ENCODE assay signal across 16 cellular contexts in genomic region chr2:98134601-98135000, GRCh38. TPM values are rescaled to one million over a fixed set of nuclear protein-coding genes. Genes with fewer than 3 reads are reported as not detected.
A peak's percentile ranks its signal among the peaks of the same experiment; 100 is the strongest.
DNase-seq lines count a peak whose midpoint lies in the region; ATAC-seq and TF ChIP-seq lines count a peak whose summit lies in the region.
"Had no signal": no experiment of that assay in that cellular context is flagged by ENCODE, and none has a peak within 500 bp of the region (broad histone marks: within the 10 kb centered on the region; RNA-seq: fewer than 3 reads in every experiment).

No MANE protein-coding gene starts in this region.

- no peaks in the 10 kb centered on the region for H3K36me3 Mint-ChIP-seq in activated CD8-positive, alpha-beta T cell treated with anti-CD3 and anti-CD28 coated beads for 36 hours (ENCODE audit: low read depth)
- H3K36me3 Mint-ChIP-seq in activated CD8-positive, alpha-beta T cell treated with anti-CD3 and anti-CD28 coated beads, Interleukin-2, amount 10 ng/mL, durations not matched to agents 7 days and 5 days (ENCODE audit: low read depth): no peaks in the 10 kb centered on the region
- no peaks in the 10 kb centered on the region for H3K36me3 Mint-ChIP-seq in activated T-helper 17 cell treated with anti-CD3 and anti-CD28 coated beads, Interleukin-2, amount 50 U/mL, for 72 hours (ENCODE audit: low read depth)

- H3K4me1 Mint-ChIP-seq in activated CD8-positive, alpha-beta T cell treated with anti-CD3 and anti-CD28 coated beads for 36 hours (ENCODE audit: low read depth): peaks cover 30% of the 10 kb centered on the region
- H3K4me1 Mint-ChIP-seq in activated CD8-positive, alpha-beta T cell treated with anti-CD3 and anti-CD28 coated beads, Interleukin-2, amount 10 ng/mL, durations not matched to agents 7 days and 5 days (ENCODE audit: low read depth): peaks cover 17% of the 10 kb centered on the region
- peaks cover 14% of the 10 kb centered on the region for H3K4me1 Mint-ChIP-seq in activated T-helper 17 cell treated with anti-CD3 and anti-CD28 coated beads, Interleukin-2, amount 50 U/mL, for 72 hours

- peak; percentile 3 for DNase-seq in activated CD8-positive, alpha-beta T cell treated with anti-CD3 and anti-CD28 coated beads for 36 hours
- DNase-seq in activated CD8-positive, alpha-beta T cell treated with anti-CD3 and anti-CD28 coated beads, Interleukin-2, amount 10 ng/mL, durations not matched to agents 7 days and 5 days: no peak
- DNase-seq in foreskin keratinocyte (no peak), skeletal muscle cell (ENCODE audit: low read depth) (peak; percentile 78), T-helper 2 cell (no peak)
- DNase-seq: activated CD4-positive, alpha-beta T cell treated with anti-CD3 and anti-CD28 coated beads, Interleukin-2, amount 50 U/mL, for 1 hour; Calu3; effector CD8-positive, alpha-beta T cell; NCI-H446 treated with DMSO at 0.1 percent for 48 hours had no signal

- CTCF ChIA-PET in activated CD8-positive, alpha-beta T cell treated with anti-CD3 and anti-CD28 coated beads for 36 hours (lab: Charles Lee): interaction anchor here (1.5 kb wide), 1 partner anchor 134 kb away, joined by 5 read pairs; no protein-coding TSS in a partner anchor
- CTCF ChIA-PET in activated CD8-positive, alpha-beta T cell treated with anti-CD3 and anti-CD28 coated beads, Interleukin-2, amount 10 ng/mL, durations not matched to agents 7 days and 5 days (lab: Charles Lee): no interaction called here

- H3K27ac Mint-ChIP-seq in activated CD8-positive, alpha-beta T cell treated with anti-CD3 and anti-CD28 coated beads for 36 hours: peak overlapping the region; percentile 74
- no peak overlapping the region for H3K27ac Mint-ChIP-seq in activated CD8-positive, alpha-beta T cell treated with anti-CD3 and anti-CD28 coated beads, Interleukin-2, amount 10 ng/mL, durations not matched to agents 7 days and 5 days
- H3K27ac Mint-ChIP-seq in activated T-helper 17 cell treated with anti-CD3 and anti-CD28 coated beads, Interleukin-2, amount 50 U/mL, for 72 hours: peak overlapping the region; percentile 90

- peaks cover 18% of the 10 kb centered on the region for H3K27me3 Mint-ChIP-seq in activated CD8-positive, alpha-beta T cell treated with anti-CD3 and anti-CD28 coated beads for 36 hours
- peaks cover 2% of the 10 kb centered on the region for H3K27me3 Mint-ChIP-seq in activated CD8-positive, alpha-beta T cell treated with anti-CD3 and anti-CD28 coated beads, Interleukin-2, amount 10 ng/mL, durations not matched to agents 7 days and 5 days (ENCODE audit: low read depth)
- peaks cover 15% of the 10 kb centered on the region for H3K27me3 Mint-ChIP-seq in activated T-helper 17 cell treated with anti-CD3 and anti-CD28 coated beads, Interleukin-2, amount 50 U/mL, for 72 hours

- TF ChIP-seq CTCF in activated CD8-positive, alpha-beta T cell treated with anti-CD3 and anti-CD28 coated beads for 36 hours (IDR thresholded peaks at IDR 0.05): no peak
- TF ChIP-seq CTCF in foreskin keratinocyte (conservative IDR thresholded peaks at IDR 0.05): no peak

- no peak overlapping the region for H3K4me3 ChIP-seq in skeletal muscle cell (ENCODE audit: low read depth, low read length)
- H3K4me3 ChIP-seq: gastroesophageal sphincter, upper lobe of left lung had no signal

- ATAC-seq in activated CD8-positive, alpha-beta T cell treated with anti-CD3 and anti-CD28 coated beads for 36 hours: peak; percentile 21
- ATAC-seq in activated CD8-positive, alpha-beta T cell treated with anti-CD3 and anti-CD28 coated beads, Interleukin-2, amount 10 ng/mL, durations not matched to agents 7 days and 5 days: no peak
- ATAC-seq in activated T-helper 17 cell treated with anti-CD3 and anti-CD28 coated beads, Interleukin-2, amount 50 U/mL, for 72 hours (replicated peaks): peak; percentile 41
- peak; percentile 21 for ATAC-seq in foreskin keratinocyte
- ATAC-seq in GM21390 (IDR thresholded peaks at IDR 0.05; ENCODE audit: unreplicated experiment): no peak
- ATAC-seq in HG03460 (IDR thresholded peaks at IDR 0.05; ENCODE audit: unreplicated experiment): no peak

- no peaks in the 10 kb centered on the region for H3K4me1 ChIP-seq in foreskin keratinocyte
- H3K4me1 ChIP-seq: gastroesophageal sphincter, upper lobe of left lung had no signal

- H3K27ac ChIP-seq in foreskin keratinocyte: no peak overlapping the region
- H3K27ac ChIP-seq: upper lobe of left lung had no signal

- H3K27me3 ChIP-seq in foreskin keratinocyte: no peaks in the 10 kb centered on the region
- H3K27me3 ChIP-seq: gastroesophageal sphincter, upper lobe of left lung had no signal

- POLR2A ChIA-PET in activated CD8-positive, alpha-beta T cell treated with anti-CD3 and anti-CD28 coated beads for 36 hours (lab: Charles Lee): no interaction called here
- POLR2A ChIA-PET in activated CD8-positive, alpha-beta T cell treated with anti-CD3 and anti-CD28 coated beads, Interleukin-2, amount 10 ng/mL, durations not matched to agents 7 days and 5 days (lab: Charles Lee): no interaction called here

- H3K9me3 Mint-ChIP-seq in activated CD8-positive, alpha-beta T cell treated with anti-CD3 and anti-CD28 coated beads for 36 hours: no peaks in the 10 kb centered on the region
- H3K9me3 Mint-ChIP-seq in activated CD8-positive, alpha-beta T cell treated with anti-CD3 and anti-CD28 coated beads, Interleukin-2, amount 10 ng/mL, durations not matched to agents 7 days and 5 days (ENCODE audit: insufficient read depth): no peaks in the 10 kb centered on the region
- no peaks in the 10 kb centered on the region for H3K9me3 Mint-ChIP-seq in activated T-helper 17 cell treated with anti-CD3 and anti-CD28 coated beads, Interleukin-2, amount 50 U/mL, for 72 hours

- intact Hi-C loops in activated CD8-positive, alpha-beta T cell treated with anti-CD3 and anti-CD28 coated beads for 36 hours (cut with micrococcal nuclease): no loop called here

- peak overlapping the region; percentile 18 for H3K4me3 Mint-ChIP-seq in activated CD8-positive, alpha-beta T cell treated with anti-CD3 and anti-CD28 coated beads for 36 hours
- no peak overlapping the region for H3K4me3 Mint-ChIP-seq in activated CD8-positive, alpha-beta T cell treated with anti-CD3 and anti-CD28 coated beads, Interleukin-2, amount 10 ng/mL, durations not matched to agents 7 days and 5 days
- peak overlapping the region; percentile 65 for H3K4me3 Mint-ChIP-seq in activated T-helper 17 cell treated with anti-CD3 and anti-CD28 coated beads, Interleukin-2, amount 50 U/mL, for 72 hours

RNA-seq across cellular contexts. Expression of gene VWA3B, which starts 47.6 kb away (rescaled TPM):
- not detected for total RNA-seq in activated CD8-positive, alpha-beta T cell treated with anti-CD3 and anti-CD28 coated beads for 36 hours
- not detected for total RNA-seq in activated CD8-positive, alpha-beta T cell treated with anti-CD3 and anti-CD28 coated beads, Interleukin-2, amount 10 ng/mL, durations not matched to agents 7 days and 5 days
- not detected for total RNA-seq in activated T-helper 17 cell treated with anti-CD3 and anti-CD28 coated beads, Interleukin-2, amount 50 U/mL, for 72 hours
- total RNA-seq in foreskin keratinocyte: 0.35 TPM in 1 of 2 replicates, not detected in the other
- polyA plus RNA-seq in foreskin keratinocyte: 0.06 TPM in 1 of 2 replicates, not detected in the other
- total RNA-seq: Calu3, gastroesophageal sphincter, kidney epithelial cell had no signal
- polyA plus RNA-seq: neural cell had no signal

Comparison
In these comparisons a context has a peak if more than half of its experiments do, and no peak if none do; other contexts are left out.
1. ATAC-seq: peak in activated CD8-positive, alpha-beta T cell treated with anti-CD3 and anti-CD28 coated beads for 36 hours (single experiment), activated T-helper 17 cell treated with anti-CD3 and anti-CD28 coated beads, Interleukin-2, amount 50 U/mL, for 72 hours (single experiment) and foreskin keratinocyte (single experiment); none in activated CD8-positive, alpha-beta T cell treated with anti-CD3 and anti-CD28 coated beads, Interleukin-2, amount 10 ng/mL, durations not matched to agents 7 days and 5 days (single experiment), GM21390 (single experiment) and HG03460 (single experiment).
2. DNase-seq: peak in activated CD8-positive, alpha-beta T cell treated with anti-CD3 and anti-CD28 coated beads for 36 hours (single experiment) and skeletal muscle cell (single experiment); none in activated CD8-positive, alpha-beta T cell treated with anti-CD3 and anti-CD28 coated beads, Interleukin-2, amount 10 ng/mL, durations not matched to agents 7 days and 5 days (single experiment), foreskin keratinocyte (0 of 2) and T-helper 2 cell (0 of 5).